ENCODE assay signal across 8 cellular contexts in the genomic region with DNA sequence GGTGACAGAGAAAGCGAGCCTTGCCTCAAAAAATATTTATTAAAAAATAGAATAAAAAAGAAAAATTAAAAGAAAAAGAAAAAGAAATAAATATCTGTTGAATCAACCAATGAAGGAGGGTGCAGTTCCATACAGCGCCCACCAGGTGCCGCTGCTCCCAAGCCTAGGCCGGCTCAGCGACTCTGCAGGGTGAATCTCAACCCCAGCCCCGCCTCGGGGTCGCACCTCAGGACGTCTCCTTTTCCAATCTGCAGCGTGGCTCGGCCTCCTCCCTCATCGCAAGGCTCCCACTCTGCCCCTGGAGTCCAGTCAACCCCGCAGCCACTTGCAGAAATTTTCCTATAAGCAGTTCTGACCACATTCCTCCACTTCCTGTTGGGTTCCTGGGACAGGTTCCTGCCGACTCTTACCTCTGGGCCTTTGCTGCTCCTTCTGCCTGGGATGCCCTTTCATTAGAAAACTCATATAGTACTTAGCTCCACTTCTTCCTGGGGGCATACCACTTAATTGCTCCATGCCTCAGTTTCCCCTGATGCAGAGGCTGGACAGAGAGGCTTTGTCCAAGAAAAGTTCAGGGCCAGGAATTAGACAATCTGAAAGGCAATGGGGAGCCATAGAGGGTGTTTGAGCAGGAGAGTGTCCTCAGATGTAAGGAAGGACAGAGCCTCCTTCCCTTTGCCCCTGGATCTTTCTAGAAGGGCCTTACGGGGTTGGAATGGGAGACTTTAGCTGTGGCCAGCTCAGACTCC. TPM values are rescaled to one million over a fixed set of nuclear protein-coding genes. Genes with fewer than 3 reads are reported as not detected.
A peak's percentile ranks its signal among the peaks of the same experiment; 100 is the strongest.
DNase-seq lines count a peak whose midpoint lies in the region; ATAC-seq and TF ChIP-seq lines count a peak whose summit lies in the region.

No MANE protein-coding gene starts in this region.

- H3K4me3 ChIP-seq in HL-60 (replicated peaks; ENCODE audit: insufficient read depth, low read length) (peak overlapping the region; percentile 22), SK-N-MC (peak overlapping the region; percentile 48), cardiac muscle cell (no peak overlapping the region)

- H3K36me3 ChIP-seq in SK-N-MC (ENCODE audit: insufficient read depth, low read length) (no peaks in the 10 kb centered on the region), cardiac muscle cell (no peaks in the 10 kb centered on the region)

- H3K27me3 ChIP-seq in HL-60 (ENCODE audit: insufficient read depth, poor library complexity, severe bottlenecking) (no peaks in the 10 kb centered on the region), cardiac muscle cell (no peaks in the 10 kb centered on the region)

- intact Hi-C loops in sciatic nerve (cut with DNase I) = loop anchor here (10.0 kb wide), 1 partner anchor 420 kb away; no protein-coding TSS in a partner anchor

- no peaks in the 10 kb centered on the region for H3K9me3 ChIP-seq in SK-N-MC (ENCODE audit: low read depth, low read length)
- no peaks in the 10 kb centered on the region for H3K9me3 ChIP-seq in cardiac muscle cell (ENCODE audit: low read depth)

- H3K27ac ChIP-seq in C4-2B (no peak overlapping the region), HL-60 (replicated peaks) (no peak overlapping the region), SK-N-MC (no peak overlapping the region), cardiac muscle cell (no peak overlapping the region)

- H3K4me1 ChIP-seq in cardiac muscle cell (ENCODE audit: low read depth) = no peaks in the 10 kb centered on the region

- TF ChIP-seq CTCF in C4-2B (conservative IDR thresholded peaks at IDR 0.05) = peak; percentile 97
- peak; percentile 67 for TF ChIP-seq CTCF in HL-60 (IDR thresholded peaks at IDR 0.05; ENCODE audit: insufficient read depth, low read length)
- peak; percentile 91 for TF ChIP-seq CTCF in cardiac muscle cell (IDR thresholded peaks at IDR 0.05; ENCODE audit: low read depth, low read length)

- ATAC-seq in sciatic nerve = peak; percentile 77
- no peak for ATAC-seq in HG02970 (IDR thresholded peaks at IDR 0.05; ENCODE audit: low FRiP score, unreplicated experiment)
- no peak for ATAC-seq in GM19467 (IDR thresholded peaks at IDR 0.05; ENCODE audit: unreplicated experiment)

- H3K9ac ChIP-seq in SK-N-MC (ENCODE audit: insufficient read length) = no peak overlapping the region

- DNase-seq in HL-60 (ENCODE audit: low read depth in 1 of 2, low spot score in 1 of 2) = peak; percentile 53 to 63
- DNase-seq in SK-N-MC (ENCODE audit: low read depth, low spot score) = no peak
- DNase-seq in activated naive CD4-positive, alpha-beta T cell treated with Interleukin-2 at 50 U/mL for 16 hours = peak; percentile 72
- DNase-seq in cardiac muscle cell (ENCODE audit: low read depth in 1 of 2, low spot score in 1 of 2) = peak; percentile 58 to 69
- DNase-seq in sciatic nerve (ENCODE audit: low spot score) = peak; percentile 75

RNA-seq across cellular contexts. Expression of gene NFILZ, which starts 24.3 kb away (rescaled TPM):
- total RNA-seq in cardiac muscle cell = not detected in 2 replicates
- not detected in 2 replicates for polyA plus RNA-seq in cardiac muscle cell
- total RNA-seq in sciatic nerve = not detected

RNA-seq across cellular contexts. Expression of gene ACTL9, which starts 43.8 kb away (rescaled TPM):
- not detected in 2 replicates for total RNA-seq in cardiac muscle cell
- polyA plus RNA-seq in cardiac muscle cell = not detected in 2 replicates
- total RNA-seq in sciatic nerve = not detected

RNA-seq across cellular contexts. Expression of gene ADAMTS10, which starts 44.2 kb away (rescaled TPM):
- total RNA-seq in cardiac muscle cell (49.3 and 93.9 TPM in 2 replicates), sciatic nerve (60.1 TPM)
- 27.7 and 35.6 TPM in 2 replicates for polyA plus RNA-seq in cardiac muscle cell
